Comparison of ENCODE assay signal across 1 cellular context in genomic region chr11:63906585-63906984, GRCh38.
TF ChIP-seq lines count a peak whose summit lies in the region.

No MANE protein-coding gene starts in this region.

TF ChIP-seq in GM23338, 12 proteins besides CTCF, POLR2A, EP300 and RAD21 (continued from another document):
- TF ChIP-seq ZNF462 (CRISPR knock-in tag; IDR thresholded peaks at IDR 0.05) (no peak), STAT1 (IDR thresholded peaks at IDR 0.05; ENCODE audit: unreplicated experiment) (no peak), POLR2AphosphoS5 (IDR thresholded peaks at IDR 0.05; ENCODE audit: low read depth) (no peak), CREB1 (CRISPR knock-in tag; IDR thresholded peaks at IDR 0.05; ENCODE audit: low read depth) (no peak), ZNF331 (CRISPR knock-in tag; IDR thresholded peaks at IDR 0.05; ENCODE audit: low read depth) (no peak), ZNF114 (CRISPR knock-in tag; IDR thresholded peaks at IDR 0.05) (no peak), JUNB (IDR thresholded peaks at IDR 0.05; ENCODE audit: unreplicated experiment) (no peak)
